ENCODE assay signal across 8 cellular contexts in the genomic region with DNA sequence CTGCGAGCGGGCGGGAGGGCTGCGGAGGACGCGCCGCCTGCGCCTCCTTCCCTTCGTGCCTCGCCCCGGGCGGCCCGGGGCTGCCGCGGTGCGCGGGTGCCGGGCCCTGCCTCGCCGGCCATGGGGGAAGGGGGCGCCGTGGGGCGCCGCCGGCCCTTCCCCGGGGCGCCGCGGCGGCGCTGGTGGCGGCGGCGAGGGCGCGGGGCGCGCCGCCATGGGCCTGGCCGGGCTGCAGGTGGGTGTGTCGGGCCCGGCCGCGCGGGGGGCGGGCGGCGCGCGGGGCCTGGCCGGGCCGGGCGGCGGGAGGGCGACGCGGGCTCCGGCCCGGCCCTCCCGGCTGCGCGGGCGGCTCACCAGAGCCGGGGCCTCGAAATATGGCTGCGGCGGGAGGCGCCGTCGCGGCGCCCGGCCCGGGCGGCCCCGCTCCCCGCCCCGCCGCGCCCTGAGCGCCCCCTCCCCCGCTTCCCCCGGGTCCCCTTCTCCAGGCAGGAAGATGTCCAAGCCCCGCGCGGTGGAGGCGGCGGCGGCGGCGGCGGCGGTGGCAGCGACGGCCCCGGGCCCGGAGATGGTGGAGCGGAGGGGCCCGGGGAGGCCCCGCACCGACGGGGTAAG. TPM values are rescaled to one million over a fixed set of nuclear protein-coding genes. Genes with fewer than 3 reads are reported as not detected.
DNase-seq lines count a peak whose midpoint lies in the region; ATAC-seq and TF ChIP-seq lines count a peak whose summit lies in the region.

No MANE protein-coding gene starts in this region.

- H3K36me3 ChIP-seq in heart right ventricle (peaks cover 0 to 39% (median 19%) of the 10 kb centered on the region in 9 donors), PC-3 (ENCODE audit: low read depth, low read length) (peaks cover 21% of the 10 kb centered on the region; the same call in 1 of the 2 replicates), thymus (ENCODE audit: control insufficient read depth, insufficient read depth) (peaks cover 31% of the 10 kb centered on the region)

- ATAC-seq in heart right ventricle: no peak
- ATAC-seq in left cardiac atrium: no peak
- ATAC-seq in PC-3: peak; percentile 4

- DNase-seq in heart right ventricle (no peak), left cardiac atrium (no peak), PC-3 (no peak), GDM1 (lab: John Stamatoyannopoulos, UW) (no peak), AG08395 (ENCODE audit: low spot score) (no peak), foreskin melanocyte (no peak)

- H3K9me3 ChIP-seq in heart right ventricle: no peaks in the 10 kb centered on the region
- no peaks in the 10 kb centered on the region for H3K9me3 ChIP-seq in PC-3 (ENCODE audit: low read length)
- H3K9me3 ChIP-seq in thymus (ENCODE audit: control insufficient read depth): no peaks in the 10 kb centered on the region

- no peak for TF ChIP-seq CTCF in heart right ventricle (IDR thresholded peaks at IDR 0.05)
- no peak for TF ChIP-seq CTCF in PC-3 (conservative IDR thresholded peaks at IDR 0.05; ENCODE audit: low read depth, low read length)

- 0 out of 2 replicates have a peak overlapping the region, but pooled peaks have one; percentile 91 for H3K4me2 ChIP-seq in PC-3 (ENCODE audit: low read length)

- WGBS in heart right ventricle, 2 donors: 0 to 1% methylated on average over 19 to 79 of the region's 102 CpGs
- under 1% methylated on average over 87 of the region's 102 CpGs for WGBS in thymus

- no peak overlapping the region for H2AFZ ChIP-seq in PC-3 (ENCODE audit: low read length)

- peak overlapping the region; percentile 83; the same call in 1 of the 2 replicates for H3K9ac ChIP-seq in PC-3 (ENCODE audit: low read length)

- CTCF ChIA-PET in PC-3 (lab: Charles Lee): interaction anchor here (0.5 kb wide), 1 partner anchor 64 kb away, joined by 3 read pairs; no protein-coding TSS in a partner anchor

- H3K79me2 ChIP-seq in PC-3 (ENCODE audit: low read length): peaks cover 77% of the 10 kb centered on the region

- H3K4me3 ChIP-seq in heart right ventricle: peak overlapping the region in 9 of 10 donors; percentile 68 to 80 (median 71)
- H3K4me3 ChIP-seq in PC-3 (ENCODE audit: low read length): peak overlapping the region; percentile 92
- peak overlapping the region; percentile 54 for H3K4me3 ChIP-seq in iPS-11a (ENCODE audit: low read depth, low read length)
- H3K4me3 ChIP-seq in thymus (ENCODE audit: low read length): peak overlapping the region; percentile 86

- H4K20me1 ChIP-seq in PC-3 (ENCODE audit: low read length): no peaks in the 10 kb centered on the region

- H3K4me1 ChIP-seq in heart right ventricle (peaks cover 8 to 63% (median 49%) of the 10 kb centered on the region in 9 donors), PC-3 (ENCODE audit: insufficient read depth, low read length) (peaks cover 23% of the 10 kb centered on the region), thymus (ENCODE audit: control insufficient read depth, insufficient read depth, low read length) (peaks cover 16% of the 10 kb centered on the region)

- intact Hi-C loops in heart right ventricle (cut with DNase I) (loop anchor here in 2 of 10 donors (5.0 kb wide), 2 partner anchors 43 to 193 kb away; partner anchors contain the start of gene TMED2 (in 1 of the 2)), left cardiac atrium (cut with DNase I) (loop anchor here in 1 of 2 donors (5.0 kb wide), 1 partner anchor 193 kb away; the partner anchor contains the start of gene TMED2), PC-3 (cut with micrococcal nuclease) (no loop called here)

- BruUV-seq in PC-3 (replicated peaks; lab: Mats Ljungman, UMichigan): no TSS peak

- peak overlapping the region; percentile 55 to 97 (median 93) for H3K27ac ChIP-seq in heart right ventricle
- H3K27ac ChIP-seq in PC-3 (ENCODE audit: low read length): no peak overlapping the region
- H3K27ac ChIP-seq in thymus (ENCODE audit: low read depth): peak overlapping the region; percentile 74

- POLR2A ChIA-PET in PC-3 (lab: Charles Lee; ENCODE audit: unreplicated experiment): interaction anchor here (0.5 kb wide), 1 partner anchor 26 kb away, joined by 5 read pairs; no protein-coding TSS in a partner anchor

- H3K27me3 ChIP-seq in heart right ventricle (no peaks in the 10 kb centered on the region), PC-3 (ENCODE audit: low read length) (no peaks in the 10 kb centered on the region), thymus (ENCODE audit: control insufficient read depth, insufficient read depth) (no peaks in the 10 kb centered on the region)

- H3K9me2 ChIP-seq in PC-3 (replicated peaks; ENCODE audit: low read length): no peaks in the 10 kb centered on the region

- H3F3A ChIP-seq in PC-3 (ENCODE audit: low read length, unreplicated experiment): no peaks in the 10 kb centered on the region

RNA-seq across cellular contexts. Expression of gene KMT5A, which starts 5.1 kb away (rescaled TPM):
- 10 to 100 TPM; 24.7 to 37.0 (median 30.2) TPM for total RNA-seq in heart right ventricle
- polyA plus RNA-seq in heart right ventricle: 10 to 100 TPM; 16.4 to 17.2 TPM
- 10 to 100 TPM; 17.6 to 22.9 TPM for total RNA-seq in left cardiac atrium
- total RNA-seq in PC-3 (2014; rRNA removed): 59.3 and 73.5 TPM in 2 replicates
- 21.5 TPM for polyA plus RNA-seq in thymus

RNA-seq across cellular contexts. Expression of gene SBNO1, which starts 24.4 kb away (rescaled TPM):
- 10 to 100 TPM; 21.0 to 32.1 (median 27.6) TPM for total RNA-seq in heart right ventricle
- 1 to 10 TPM; 4.1 to 4.6 TPM for polyA plus RNA-seq in heart right ventricle
- 10 to 100 TPM; 25.9 to 26.1 TPM for total RNA-seq in left cardiac atrium
- total RNA-seq in PC-3 (2014; rRNA removed): 23.3 and 25.3 TPM in 2 replicates
- 7.7 TPM for polyA plus RNA-seq in thymus

RNA-seq across cellular contexts. Expression of gene RILPL2, which starts 47.4 kb away (rescaled TPM):
- total RNA-seq in heart right ventricle: 1 to 10 TPM; 1.5 to 3.5 (median 2.0) TPM
- polyA plus RNA-seq in heart right ventricle: 1 to 10 TPM; 2.8 to 3.2 TPM
- total RNA-seq in left cardiac atrium: 1 to 10 TPM; 3.1 to 3.7 TPM
- total RNA-seq in PC-3 (2014; rRNA removed): 2.2 and 3.2 TPM in 2 replicates
- 7.8 TPM for polyA plus RNA-seq in thymus
